ENCODE assay signal across 1 cellular context in the genomic region with DNA sequence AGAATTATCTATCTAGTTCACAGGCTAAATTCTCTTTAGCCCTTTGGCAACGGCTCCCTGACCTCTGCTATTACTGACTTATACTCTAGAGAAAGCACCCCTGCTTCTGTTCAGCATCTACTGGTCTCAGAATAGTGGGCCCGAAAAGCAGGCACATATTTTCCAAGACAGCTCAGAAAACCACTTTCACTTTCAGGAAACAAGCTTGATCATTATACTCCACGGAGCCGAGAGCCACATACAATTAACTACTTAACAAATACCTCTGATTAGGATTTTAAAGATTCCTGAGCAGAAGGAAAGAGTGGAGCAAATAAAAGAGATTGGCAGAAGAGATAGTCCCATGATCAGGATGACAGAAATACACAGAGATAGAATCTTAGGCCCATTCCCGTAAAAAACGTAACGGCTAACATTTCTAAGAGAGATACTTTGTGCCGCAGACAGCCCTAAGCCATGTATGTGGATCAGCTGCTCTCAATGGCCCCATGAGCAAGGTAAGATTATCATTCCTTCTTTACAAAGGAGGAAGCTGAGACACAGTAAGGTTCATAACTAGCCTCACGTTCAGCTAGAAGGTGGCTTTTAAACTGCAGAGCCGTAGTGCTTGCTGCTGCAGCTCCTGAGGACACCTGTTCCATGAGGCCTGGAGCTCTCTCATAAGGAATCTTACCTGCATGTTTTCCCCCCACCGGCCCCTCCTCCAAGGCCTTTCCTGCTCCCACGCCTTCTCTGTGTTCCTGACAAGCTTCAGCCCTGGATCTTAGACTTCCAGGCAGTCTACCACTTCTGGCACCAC.
TF ChIP-seq lines count a peak whose summit lies in the region.

No MANE protein-coding gene starts in this region.

TF ChIP-seq in IMR-90, 13 proteins besides CTCF, POLR2A, EP300 and RAD21 (continued from another document):
- no peak for TF ChIP-seq BHLHE40 (IDR thresholded peaks at IDR 0.05; ENCODE audit: low read depth, low read length)
